In genomic region chr1:101373570-101373969, GRCh38 we compare ENCODE assay signal across 21 cellular contexts.
DNase-seq lines count a peak whose midpoint lies in the region; ATAC-seq, FAIRE-seq and TF ChIP-seq lines count a peak whose summit lies in the region.
"Had no signal": no experiment of that assay in that cellular context is flagged by ENCODE, and none has a peak within 500 bp of the region (broad histone marks: within the 10 kb centered on the region; RNA-seq: fewer than 3 reads in every experiment).

No MANE protein-coding gene starts in this region.

- H3K9me3 ChIP-seq in GM12878 (replicated peaks; ENCODE audit: control insufficient read depth, insufficient read depth, low read length): peaks cover 14% of the 10 kb centered on the region
- H3K9me3 ChIP-seq: A549, Caco-2 had no signal

- BruUV-seq in GM12878 (replicated peaks; lab: Mats Ljungman, UMichigan): no TSS peak

- H3K9ac ChIP-seq in GM12878 (ENCODE audit: control insufficient read depth, insufficient read depth, low read length): peak overlapping the region; percentile 51
- H3K9ac ChIP-seq: GM23248 had no signal

- H3K27ac ChIP-seq in GM12878 (ENCODE audit: control insufficient read depth, insufficient read depth): peak overlapping the region; percentile 81
- H3K27ac ChIP-seq: A549, GM23248 had no signal

- H3K4me3 ChIP-seq in GM08714 (ENCODE audit: low read length) (peak overlapping the region; percentile 42; the same call in 1 of the 2 replicates), GM12875 (ENCODE audit: low read depth, low read length) (peak overlapping the region; percentile 54), GM12878 (peak overlapping the region; percentile 49; the same call in 1 of the 2 replicates)
- H3K4me3 ChIP-seq: A549, GM23248 had no signal

- no peaks in the 10 kb centered on the region for H4K20me1 ChIP-seq in GM12878 (ENCODE audit: control insufficient read depth, insufficient read depth)

- no peaks in the 10 kb centered on the region for H3K27me3 ChIP-seq in GM12878 (replicated peaks in 1 of 2; ENCODE audit: control insufficient read depth in 2 of 2, insufficient read depth in 2 of 2, low read length in 1 of 2)

- no peak overlapping the region for H2AFZ ChIP-seq in GM12878 (ENCODE audit: control insufficient read depth, low read depth, low read length)
- H2AFZ ChIP-seq: GM23248 had no signal

- no peak for FAIRE-seq in GM12878 (lab: Jason Lieb, UNC)
- FAIRE-seq: A549, G401.6, H1 had no signal

- in situ Hi-C loops in GM12878 (cut with MboI): no loop called here

- SMC1A ChIA-PET in GM12878 (lab: Charles Lee; ENCODE audit: uncharacterized antibody, unreplicated experiment): interaction anchor here (0.9 to 20.9 kb wide), 9 partner anchors 10 to 83 kb away, joined by 3 to 618 read pairs (median 35); no protein-coding TSS in a partner anchor

- 0 out of 4 replicates have a peak, but pooled peaks cover 0 to 2% of the 10 kb centered on the region in 2 experiments for H3K36me3 ChIP-seq in GM12878 (ENCODE audit: control insufficient read depth in 2 of 2, insufficient read depth in 2 of 2, low read length in 1 of 2)

- peaks cover 55% of the 10 kb centered on the region for H3K79me2 ChIP-seq in GM12878 (ENCODE audit: control insufficient read depth, insufficient read depth, low read length)

- H3K4me2 ChIP-seq in GM12878 (ENCODE audit: control insufficient read depth, insufficient read depth): 0 out of 2 replicates have a peak overlapping the region, but pooled peaks have one; percentile 41
- H3K4me2 ChIP-seq: A549 had no signal

- TF ChIP-seq POLR2A in GM18505 (IDR thresholded peaks at IDR 0.05; ENCODE audit: borderline replicate concordance, extremely low read depth, insufficient read depth, insufficient read length) (peak; percentile 54), GM12878 (IDR thresholded peaks at IDR 0.05; ENCODE audit: low read depth, low read length) (0 out of 2 replicates have a peak, but pooled peaks have one; percentile 43)

- intact Hi-C loops in GM12878 (cut with micrococcal nuclease; ENCODE audit: unreplicated experiment): loop anchor here (5.0 kb wide), 1 partner anchor 66 kb away; no protein-coding TSS in a partner anchor

- DNase-seq in GM12878 (ENCODE audit: low read depth, low spot score): no peak
- no peak for DNase-seq in NCI-H748 treated with DMSO at 0.1 percent for 48 hours (lab: John Stamatoyannopoulos, UW)
- no peak for DNase-seq in AG08396 (ENCODE audit: low spot score)
- DNase-seq in GM19240 (ENCODE audit: insufficient read length, low spot score): no peak
- no peak for DNase-seq in COLO829 (ENCODE audit: low spot score)
- DNase-seq: 8988T; ACHN; C1 segment of cervical spinal cord; Caco-2; CD4-positive, alpha-beta memory T cell; DMS153; DND-41; GM23248; H7; HCEC 1CT had no signal

- CTCF ChIA-PET in GM12878 (lab: Yijun Ruan, JAX): interaction anchor here (1.0 to 4.7 kb wide), 7 partner anchors 9 to 64 kb away, joined by 3 to 25 read pairs (median 4); no protein-coding TSS in a partner anchor

- no peak for ATAC-seq in GM18505 (IDR thresholded peaks at IDR 0.05; ENCODE audit: unreplicated experiment)
- no peak for ATAC-seq in GM12878
- ATAC-seq: A549 had no signal

- no peak for TF ChIP-seq RAD21 in GM12878 (IDR thresholded peaks at IDR 0.05; ENCODE audit: insufficient read depth, low read depth, low read length)

- POLR2A ChIA-PET in GM12878 (lab: Charles Lee): interaction anchor here (1.5 to 5.3 kb wide), 4 partner anchors 16 to 64 kb away, joined by 4 to 45 read pairs (median 10); no protein-coding TSS in a partner anchor

- TF ChIP-seq CTCF in GM12875 (IDR thresholded peaks at IDR 0.05; ENCODE audit: borderline replicate concordance, insufficient read depth, low read depth, low read length) (no peak), GM12878 (IDR thresholded peaks at IDR 0.05 in 2 of 3, conservative IDR thresholded peaks at IDR 0.05 in 1 of 3; ENCODE audit: control insufficient read depth in 2 of 3, extremely low read depth in 1 of 3, insufficient read depth in 1 of 3, low read depth in 3 of 3, low read length in 3 of 3) (no peak)

- peaks cover 23% of the 10 kb centered on the region for H3K4me1 ChIP-seq in GM12878 (ENCODE audit: control insufficient read depth, insufficient read depth, low read length)
- H3K4me1 ChIP-seq: Caco-2 had no signal

- RAD21 ChIA-PET in GM12878 (lab: Charles Lee; ENCODE audit: unreplicated experiment): interaction anchor here (1.3 to 12.9 kb wide), 7 partner anchors 16 to 66 kb away, joined by 5 to 219 read pairs (median 26); no protein-coding TSS in a partner anchor

- no peak for TF ChIP-seq EP300 in GM12878 (IDR thresholded peaks at IDR 0.05; ENCODE audit: borderline replicate concordance in 1 of 2, control insufficient read depth in 1 of 2, low read depth in 2 of 2, low read length in 2 of 2)

TF ChIP-seq in GM12878, 131 proteins besides CTCF, POLR2A, EP300 and RAD21:
- TF ChIP-seq MLLT1 (IDR thresholded peaks at IDR 0.05) (peak; percentile 19; the same call in 1 of the 2 replicates), E2F4 (IDR thresholded peaks at IDR 0.05; ENCODE audit: low read depth, low read length) (no peak), POLR2AphosphoS5 (IDR thresholded peaks at IDR 0.05; ENCODE audit: low read length) (peak; percentile 56; the same call in 1 of the 2 replicates)
